In genomic region chr18:55857409-55857808, GRCh38 we compare ENCODE assay signal across 22 cellular contexts.
DNase-seq lines count a peak whose midpoint lies in the region; ATAC-seq and TF ChIP-seq lines count a peak whose summit lies in the region.
"Had no signal": no experiment of that assay in that cellular context is flagged by ENCODE, and none has a peak within 500 bp of the region (broad histone marks: within the 10 kb centered on the region; RNA-seq: fewer than 3 reads in every experiment).

No MANE protein-coding gene starts in this region.

- H3K9ac ChIP-seq in trophoblast cell (ENCODE audit: low read length) = no peak overlapping the region

- H3K4me3 Mint-ChIP-seq in GM23338 = no peak overlapping the region
- H3K4me3 Mint-ChIP-seq: CD8-positive, alpha-beta memory T cell had no signal

- H2AFZ ChIP-seq in GM23338 (no peak overlapping the region), trophoblast cell (ENCODE audit: insufficient read depth, low read length, poor library complexity) (no peak overlapping the region)

- H2BK120ac ChIP-seq in trophoblast cell (ENCODE audit: insufficient read depth, low read length, poor library complexity) = peak overlapping the region; percentile 96

- POLR2A ChIA-PET in RWPE1 (lab: Yijun Ruan, JAX; ENCODE audit: low non-redundant PET) = no interaction called here

- no peak overlapping the region for H3K4me3 ChIP-seq in GM23338
- H3K4me3 ChIP-seq in trophoblast cell (ENCODE audit: low read depth, low read length) = no peak overlapping the region
- H3K4me3 ChIP-seq in lower leg skin (ENCODE audit: low read depth, poor library complexity, severe bottlenecking) = no peak overlapping the region
- H3K4me3 ChIP-seq: MG63, Peyer's patch had no signal

- no peaks in the 10 kb centered on the region for H3K79me2 ChIP-seq in GM23338 (replicated peaks; ENCODE audit: insufficient read depth)
- H3K79me2 ChIP-seq in trophoblast cell (ENCODE audit: control insufficient read depth, insufficient read depth, low read length, poor library complexity) = peaks cover 4% of the 10 kb centered on the region

- no peak overlapping the region for H3K18ac ChIP-seq in trophoblast cell (ENCODE audit: low read length)

- intact Hi-C loops in lower leg skin (cut with DNase I; ENCODE audit: low total_unique reads) = no loop called here

- H3K27ac ChIP-seq in GM23338 (ENCODE audit: low read depth) (peak overlapping the region; percentile 68), RWPE1 (no peak overlapping the region), epithelial cell of prostate (peak overlapping the region; percentile 86), trophoblast cell (ENCODE audit: low read depth, low read length) (peak overlapping the region; percentile 60)
- H3K27ac ChIP-seq: C4-2B, Peyer's patch had no signal

- H2AK5ac ChIP-seq in trophoblast cell (ENCODE audit: low read length) = peak overlapping the region; percentile 48

- no peak overlapping the region for H3K23ac ChIP-seq in trophoblast cell (ENCODE audit: low read length)

- ATAC-seq in GM23338 = no peak
- ATAC-seq: Right ventricle myocardium inferior had no signal

- no peaks in the 10 kb centered on the region for H3F3A ChIP-seq in GM23338 (replicated peaks; ENCODE audit: low read depth)

- 0 out of 2 replicates have a peak, but pooled peaks cover 7% of the 10 kb centered on the region for H3K9me2 ChIP-seq in GM23338 (ENCODE audit: insufficient read depth)

- peak overlapping the region; percentile 90 for H4K91ac ChIP-seq in trophoblast cell (ENCODE audit: low read depth, low read length)

- no peaks in the 10 kb centered on the region for H3K9me3 ChIP-seq in trophoblast cell (ENCODE audit: insufficient read depth, low read depth, low read length)
- H3K9me3 ChIP-seq: MG63, Peyer's patch had no signal

- CTCF ChIA-PET in RWPE1 (lab: Yijun Ruan, JAX) = no interaction called here

- peak overlapping the region; percentile 84 for H2BK5ac ChIP-seq in trophoblast cell (ENCODE audit: low read depth, low read length, poor library complexity)

- peak overlapping the region; percentile 56 for H3K14ac ChIP-seq in trophoblast cell (ENCODE audit: low read length)

- DNase-seq in GM23338 (ENCODE audit: low spot score) (no peak), RWPE1 (ENCODE audit: low spot score) (peak; percentile 10), epithelial cell of prostate (ENCODE audit: low read depth, low spot score) (peak; percentile 49), trophoblast cell (peak; percentile 48 to 53), lower leg skin (ENCODE audit: low spot score in 2 of 2) (no peak), NCI-H748 (lab: John Stamatoyannopoulos, UW; ENCODE audit: unreplicated experiment) (no peak), NAMALWA (ENCODE audit: low spot score) (no peak)
- DNase-seq: Calu3; CD8-positive, alpha-beta memory T cell; DMS53; EL; GF-D8; Kasumi-1; MG63; NCI-H1048; NCI-H1417 treated with DMSO at 0.1 percent for 48 hours; NCI-H187 treated with DMSO at 0.1 percent for 48 hours; NCI-H2107; NCI-H748 treated with DMSO at 0.1 percent for 48 hours; Peyer's patch had no signal

- H3K27me3 ChIP-seq in GM23338 (ENCODE audit: insufficient read depth) = no peaks in the 10 kb centered on the region
- H3K27me3 ChIP-seq in trophoblast cell (ENCODE audit: insufficient read depth, low read length) = no peaks in the 10 kb centered on the region
- H3K27me3 ChIP-seq: MG63, Peyer's patch had no signal

- H3K9me3 Mint-ChIP-seq in GM23338 = no peaks in the 10 kb centered on the region

- no peak overlapping the region for H3K27ac Mint-ChIP-seq in GM23338

- peaks cover 35% of the 10 kb centered on the region for H3K4me1 ChIP-seq in GM23338 (ENCODE audit: insufficient read depth)
- H3K4me1 ChIP-seq in trophoblast cell (ENCODE audit: control insufficient read depth in 1 of 2, insufficient read depth in 2 of 2, low read length in 2 of 2) = peaks cover 8 to 22% of the 10 kb centered on the region in 2 experiments
- H3K4me1 ChIP-seq: Peyer's patch had no signal

- H3K27me3 Mint-ChIP-seq in GM23338 (ENCODE audit: insufficient read depth, low read depth, poor library complexity) = peaks cover 1% of the 10 kb centered on the region
- H3K27me3 Mint-ChIP-seq: CD8-positive, alpha-beta memory T cell had no signal

- H3K36me3 ChIP-seq in GM23338 (ENCODE audit: insufficient read depth) = no peaks in the 10 kb centered on the region
- H3K36me3 ChIP-seq in trophoblast cell (ENCODE audit: control insufficient read depth in 1 of 2, insufficient read depth in 2 of 2, low read length in 2 of 2) = no peaks in the 10 kb centered on the region
- H3K36me3 ChIP-seq: MG63, Peyer's patch had no signal

- H3K4ac ChIP-seq in trophoblast cell (ENCODE audit: low read depth, low read length) = peak overlapping the region; percentile 66

- no peak for TF ChIP-seq POLR2A in lower leg skin (IDR thresholded peaks at IDR 0.05)

- H3K4me1 Mint-ChIP-seq in GM23338 = peaks cover 43% of the 10 kb centered on the region
- H3K4me1 Mint-ChIP-seq: CD8-positive, alpha-beta memory T cell had no signal

- no CpG with 5 or more reads among the region's 2 CpGs for WGBS in trophoblast cell (ENCODE audit: extremely low coverage, insufficient coverage, insufficient read length)
- WGBS in lower leg skin, 2 donors = 62 to 70% methylated on average over 2 of the region's 2 CpGs

- H4K20me1 ChIP-seq in GM23338 (replicated peaks; ENCODE audit: insufficient read depth) = no peaks in the 10 kb centered on the region

- H3K79me1 ChIP-seq in trophoblast cell (ENCODE audit: low read length) = peaks cover 28% of the 10 kb centered on the region

- H2BK12ac ChIP-seq in trophoblast cell (ENCODE audit: low read length) = peak overlapping the region; percentile 97

- H4K12ac ChIP-seq in trophoblast cell (ENCODE audit: low read depth, low read length) = no peak overlapping the region

- H4K8ac ChIP-seq in trophoblast cell (ENCODE audit: low read depth, low read length) = no peak overlapping the region

- peak overlapping the region; percentile 16; the same call in 1 of the 2 replicates for H3K4me2 ChIP-seq in GM23338
- H3K4me2 ChIP-seq in trophoblast cell (ENCODE audit: low read length) = no peak overlapping the region

- TF ChIP-seq CTCF in GM23338 (conservative IDR thresholded peaks at IDR 0.05; ENCODE audit: low read depth in 2 of 2) = no peak
- TF ChIP-seq CTCF in RWPE1 (conservative IDR thresholded peaks at IDR 0.05; ENCODE audit: low read depth) = no peak
- no peak for TF ChIP-seq CTCF in lower leg skin (IDR thresholded peaks at IDR 0.05)

- H3K36me3 Mint-ChIP-seq in GM23338 (ENCODE audit: low read depth) = no peaks in the 10 kb centered on the region
- H3K36me3 Mint-ChIP-seq: CD8-positive, alpha-beta memory T cell had no signal

TF ChIP-seq in GM23338, 12 proteins besides CTCF, POLR2A, EP300 and RAD21 (continues in another document):
- TF ChIP-seq STAT1 (IDR thresholded peaks at IDR 0.05; ENCODE audit: unreplicated experiment) = no peak
- TF ChIP-seq EZH2phosphoT487 (IDR thresholded peaks at IDR 0.05; ENCODE audit: unreplicated experiment) = no peak
- no peak for TF ChIP-seq ZNF114 (CRISPR knock-in tag; IDR thresholded peaks at IDR 0.05)
- TF ChIP-seq CREB1 (CRISPR knock-in tag; IDR thresholded peaks at IDR 0.05; ENCODE audit: low read depth) = no peak

Comparison
In these comparisons a context has a peak if more than half of its experiments do, and no peak if none do; other contexts are left out.
1. DNase-seq: peak in RWPE1 (single experiment), epithelial cell of prostate (single experiment) and trophoblast cell (2 of 2); none in GM23338 (single experiment), lower leg skin (0 of 2), NCI-H748 (single experiment) and NAMALWA (single experiment).